Comparison of ENCODE assay signal across 8 cellular contexts in genomic region chr17:74842146-74842598, GRCh38. TPM values are rescaled to one million over a fixed set of nuclear protein-coding genes. Genes with fewer than 3 reads are reported as not detected.
DNase-seq lines count a peak whose midpoint lies in the region; ATAC-seq and TF ChIP-seq lines count a peak whose summit lies in the region.

No MANE protein-coding gene starts in this region.

- no peak overlapping the region for H3K4me3 ChIP-seq in retinal pigment epithelial cell (ENCODE audit: low read length)

- peak; percentile 68 for DNase-seq in G401 (ENCODE audit: low spot score)
- peak; percentile 9 for DNase-seq in RPMI7951 (ENCODE audit: low read depth)
- no peak for DNase-seq in left ventricle myocardium superior
- DNase-seq in retinal pigment epithelial cell (ENCODE audit: low read depth): no peak

- in situ Hi-C loops in G401 (cut with HindIII; ENCODE audit: low sequenced_read_pairs): no loop called here

- ATAC-seq in left ventricle myocardium superior (peak; percentile 5), GM21619 (IDR thresholded peaks at IDR 0.05; ENCODE audit: unreplicated experiment) (no peak), HG02970 (IDR thresholded peaks at IDR 0.05; ENCODE audit: low FRiP score, unreplicated experiment) (no peak), GM21360 (IDR thresholded peaks at IDR 0.05; ENCODE audit: unreplicated experiment) (no peak), HG03520 (IDR thresholded peaks at IDR 0.05; ENCODE audit: unreplicated experiment) (no peak)

- TF ChIP-seq CTCF in retinal pigment epithelial cell (conservative IDR thresholded peaks at IDR 0.05; ENCODE audit: low read depth, low read length): peak; percentile 5

- intact Hi-C loops in left ventricle myocardium superior (cut with micrococcal nuclease): no loop called here

RNA-seq across cellular contexts. Expression of gene GRIN2C, which starts 17.5 kb away (rescaled TPM):
- total RNA-seq in G401 (2014; rRNA removed; shearing (Covaris generic)): 0.37 and 1.3 TPM in 2 replicates
- total RNA-seq in RPMI7951 (2014; rRNA removed; shearing (Covaris generic)): not detected in 2 replicates
- total RNA-seq in left ventricle myocardium superior: 0.52 TPM

RNA-seq across cellular contexts. Expression of gene FDXR, which starts 30.6 kb away (rescaled TPM):
- total RNA-seq in G401 (2014; rRNA removed; shearing (Covaris generic)): 120 and 154 TPM in 2 replicates
- total RNA-seq in RPMI7951 (2014; rRNA removed; shearing (Covaris generic)): 3.4 and 6.1 TPM in 2 replicates
- total RNA-seq in left ventricle myocardium superior: 4.5 TPM

RNA-seq across cellular contexts. Expression of gene FADS6, which starts 51.3 kb away (rescaled TPM):
- not detected in 2 replicates for total RNA-seq in G401 (2014; rRNA removed; shearing (Covaris generic))
- total RNA-seq in RPMI7951 (2014; rRNA removed; shearing (Covaris generic)): not detected in 2 replicates
- total RNA-seq in left ventricle myocardium superior: not detected

Comparison
In these comparisons a context has a peak if more than half of its experiments do, and no peak if none do; other contexts are left out.
1. DNase-seq: peak in G401 (single experiment) and RPMI7951 (single experiment); none in left ventricle myocardium superior (single experiment) and retinal pigment epithelial cell (single experiment).
2. RNA of gene FDXR, which starts 30.6 kb away (total RNA-seq): 120 to 154 TPM in G401; 4.5 TPM in left ventricle myocardium superior (single experiment) and 3.4 to 6.1 TPM in RPMI7951; every median in the first group is over 10 times any median in the second.